Comparison of ENCODE assay signal across 27 cellular contexts in the genomic region with DNA sequence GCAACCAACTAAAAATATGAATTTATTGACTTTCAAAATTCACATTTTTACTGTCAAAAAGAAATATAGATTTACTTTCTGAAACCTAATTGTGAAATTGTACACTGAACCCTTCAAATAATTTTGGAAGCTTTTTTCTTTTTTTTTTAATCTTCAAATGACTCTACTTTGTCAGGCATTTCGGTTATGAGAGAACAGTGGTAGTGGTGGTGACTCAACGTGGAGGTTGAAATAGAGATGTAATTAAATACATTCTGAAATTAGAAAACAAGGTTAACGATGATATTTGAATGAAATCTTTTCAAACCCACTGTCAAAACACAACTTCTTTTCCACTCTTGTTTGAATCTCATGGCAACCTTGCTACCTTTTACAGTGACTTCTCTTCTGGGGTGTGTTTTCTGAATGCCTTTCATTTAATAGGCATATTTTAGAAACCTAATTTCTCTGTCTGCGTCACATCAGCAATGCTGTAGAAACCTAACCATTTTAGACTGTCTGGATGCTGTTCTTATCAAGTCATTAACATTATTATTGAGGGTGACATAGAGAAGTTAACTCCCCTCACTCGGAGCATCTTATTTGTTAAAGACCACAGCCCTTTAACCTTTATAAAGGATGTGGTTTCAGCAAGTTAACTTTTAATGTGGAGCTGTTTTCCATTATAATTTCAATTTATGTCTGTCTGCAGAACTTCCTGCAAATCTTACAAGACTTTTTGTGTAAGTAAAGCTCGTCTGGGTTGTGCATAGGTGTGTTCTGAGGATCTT.
"Had no signal": no experiment of that assay in that cellular context is flagged by ENCODE, and none has a peak within 500 bp of the region (broad histone marks: within the 10 kb centered on the region; RNA-seq: fewer than 3 reads in every experiment).

No MANE protein-coding gene starts in this region.

- H3K9ac ChIP-seq: neural progenitor cell had no signal

- H3K27ac ChIP-seq: epithelial cell of prostate, esophagus squamous epithelium, neural progenitor cell, right lobe of liver, stomach, suprapubic skin, tibial artery had no signal

- H3K9me3 ChIP-seq: esophagus squamous epithelium, right lobe of liver, stomach, suprapubic skin, tibial artery had no signal

- FAIRE-seq: bronchial epithelial cell, small intestine had no signal

- H3K4me3 ChIP-seq: esophagus squamous epithelium, neural progenitor cell, right lobe of liver, stomach, suprapubic skin, tibial artery had no signal

- DNase-seq: activated B cell treated with CpG ODN at 0.5 μM for 24 hours; activated CD4-positive, alpha-beta T cell treated with anti-CD3 and anti-CD28 coated beads, Interleukin-2, amount 50 U/mL, for 1 hour; activated CD8-positive, alpha-beta T cell treated with anti-CD3 and anti-CD28 coated beads for 36 hours; activated naive CD8-positive, alpha-beta T cell treated with anti-CD3 and anti-CD28 coated beads, Interleukin-2, amount 50 U/mL, for 24 hours; activated T-cell treated with anti-CD3 and anti-CD28 coated beads, Interleukin-2, amount 50 U/mL, for 4 hours; dermis blood vessel endothelial cell; effector CD4-positive, alpha-beta T cell; esophagus squamous epithelium; foreskin melanocyte; glutamatergic neuron; hippocampal formation; left cardiac atrium; left ventricle myocardium superior; natural killer cell; occipital lobe; right lobe of liver; small intestine; stimulated activated CD4-positive, alpha-beta T cell treated with anti-CD3 and anti-CD28 coated beads, Interleukin-1b, Interleukin-23, amount 100 ng/mL, for 48 hours; stimulated activated naive B cell treated with anti-CD40 and anti-IgM and Interleukin-4, amounts not matched to agents 10 μg/mL and 1 μg/mL and 100 μg/mL, for 72 hours; stomach; T-helper 1 cell; tibial artery had no signal

- ATAC-seq: activated CD8-positive, alpha-beta T cell treated with anti-CD3 and anti-CD28 coated beads for 36 hours; activated naive CD8-positive, alpha-beta T cell treated with anti-CD3 and anti-CD28 coated beads, Interleukin-2, amount 50 U/mL, for 24 hours; activated T-cell treated with anti-CD3 and anti-CD28 coated beads, Interleukin-2, amount 50 U/mL, for 4 hours; activated T-helper 17 cell treated with anti-CD3 and anti-CD28 coated beads, Interleukin-2, amount 50 U/mL, for 72 hours; left cardiac atrium; left ventricle myocardium superior; natural killer cell; right lobe of liver; stimulated activated naive B cell treated with anti-CD40 and anti-IgM and Interleukin-4, amounts not matched to agents 10 μg/mL and 1 μg/mL and 100 μg/mL, for 72 hours had no signal

- H3K4me1 ChIP-seq: esophagus squamous epithelium, right lobe of liver, stomach had no signal

- H3K27me3 ChIP-seq: esophagus squamous epithelium, neural progenitor cell, right lobe of liver, stomach, suprapubic skin, tibial artery had no signal

- H3K36me3 ChIP-seq: esophagus squamous epithelium, neural progenitor cell, right lobe of liver, stomach, suprapubic skin, tibial artery had no signal

- H2AFZ ChIP-seq: neural progenitor cell had no signal
